29 cellular contexts compared by ENCODE assay signal in the genomic region with DNA sequence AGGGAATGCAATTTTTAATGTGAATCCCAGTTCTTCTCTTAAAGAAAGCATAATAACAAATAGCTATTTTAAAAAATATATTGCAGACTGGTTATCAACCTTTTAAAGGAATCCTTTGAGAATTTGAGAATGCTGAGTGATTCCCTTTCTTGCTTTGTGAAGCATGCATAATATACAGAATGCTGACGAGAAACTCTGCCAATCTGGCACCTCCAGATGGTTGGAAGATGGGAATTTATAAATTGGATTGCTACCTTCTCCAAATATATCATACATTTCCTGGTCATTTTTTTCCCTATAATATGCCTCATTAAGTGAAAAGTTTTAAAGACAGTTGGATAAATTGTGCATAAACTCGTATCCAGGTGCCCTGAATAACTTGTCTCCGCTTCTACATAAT.
"Had no signal": no experiment of that assay in that cellular context is flagged by ENCODE, and none has a peak within 500 bp of the region (broad histone marks: within the 10 kb centered on the region; RNA-seq: fewer than 3 reads in every experiment).

No MANE protein-coding gene starts in this region.

- H3K36me3 Mint-ChIP-seq: activated naive CD8-positive, alpha-beta T cell treated with anti-CD3 and anti-CD28 coated beads for 36 hours had no signal

- H3K4me1 Mint-ChIP-seq: activated CD4-positive, alpha-beta T cell treated with anti-CD3 and anti-CD28 coated beads, Interleukin-2, amount 10 ng/mL, durations not matched to agents 24 days and 14 days; activated naive CD8-positive, alpha-beta T cell treated with anti-CD3 and anti-CD28 coated beads for 36 hours; activated T-helper 17 cell treated with anti-CD3 and anti-CD28 coated beads, Interleukin-2, amount 50 U/mL, for 72 hours had no signal

- H3K27ac Mint-ChIP-seq: activated CD4-positive, alpha-beta T cell treated with anti-CD3 and anti-CD28 coated beads, Interleukin-2, amount 10 ng/mL, durations not matched to agents 24 days and 14 days; activated CD8-positive, alpha-beta T cell treated with anti-CD3 and anti-CD28 coated beads for 36 hours; activated naive CD8-positive, alpha-beta T cell treated with anti-CD3 and anti-CD28 coated beads for 36 hours; activated T-cell treated with anti-CD3 and anti-CD28 coated beads, Interleukin-2, amount 50 U/mL, for 72 hours; activated T-helper 17 cell treated with anti-CD3 and anti-CD28 coated beads, Interleukin-2, amount 50 U/mL, for 72 hours had no signal

- H3K4me1 ChIP-seq: SJCRH30 had no signal

- H3K4me3 ChIP-seq: coronary artery, SJCRH30, SK-N-MC had no signal

- H3K27me3 ChIP-seq: brain microvascular endothelial cell, SJCRH30 had no signal

- H3K27ac ChIP-seq: brain microvascular endothelial cell, coronary artery, KMS-11, SJCRH30, SK-N-MC had no signal

- H3K36me3 ChIP-seq: brain microvascular endothelial cell, SJCRH30 had no signal

- DNase-seq: activated CD4-positive, alpha-beta T cell treated with anti-CD3 and anti-CD28 coated beads, Interleukin-2, amount 10 ng/mL, durations not matched to agents 24 days and 14 days; activated CD4-positive, alpha-beta T cell treated with anti-CD3 and anti-CD28 coated beads, Interleukin-2, amount 50 U/mL, for 4 hours; activated CD8-positive, alpha-beta T cell treated with anti-CD3 and anti-CD28 coated beads for 36 hours; activated effector memory CD4-positive, alpha-beta T cell treated with anti-CD3 and anti-CD28 coated beads, Interleukin-2, amount 50 U/mL, for 16 hours; activated naive CD4-positive, alpha-beta T cell; activated naive CD4-positive, alpha-beta T cell treated with anti-CD3 and anti-CD28 coated beads, Interleukin-2, amount 50 U/mL, for 16 hours; activated naive CD8-positive, alpha-beta T cell treated with anti-CD3 and anti-CD28 coated beads for 36 hours; activated T-cell treated with anti-CD3 and anti-CD28 coated beads, Interleukin-2, amount 50 U/mL, for 1 hour; activated T-cell treated with anti-CD3 and anti-CD28 coated beads, Interleukin-2, amount 50 U/mL, for 72 hours; amniotic stem cell; aorta; brain microvascular endothelial cell; central memory CD4-positive, alpha-beta T cell; MM.1S; MV-4-11; NCI-H1092; NCI-H1436 treated with DMSO at 0.1 percent for 48 hours; NCI-H187 treated with DMSO at 0.1 percent for 48 hours; NCI-H2081; NCI-H69; OCI-M1; SHP77; SJCRH30; T1000 had no signal

- ATAC-seq: activated CD8-positive, alpha-beta T cell treated with anti-CD3 and anti-CD28 coated beads for 36 hours; activated T-cell treated with anti-CD3 and anti-CD28 coated beads, Interleukin-2, amount 50 U/mL, for 72 hours; activated T-helper 17 cell treated with anti-CD3 and anti-CD28 coated beads, Interleukin-2, amount 50 U/mL, for 72 hours; Panc1 had no signal

- H3K9me3 Mint-ChIP-seq: activated CD4-positive, alpha-beta T cell treated with anti-CD3 and anti-CD28 coated beads, Interleukin-2, amount 10 ng/mL, durations not matched to agents 24 days and 14 days; activated CD8-positive, alpha-beta T cell treated with anti-CD3 and anti-CD28 coated beads for 36 hours had no signal

- H3K27me3 Mint-ChIP-seq: activated T-helper 17 cell treated with anti-CD3 and anti-CD28 coated beads, Interleukin-2, amount 50 U/mL, for 72 hours had no signal

- H3K9me3 ChIP-seq: SJCRH30 had no signal

- H3K4me3 Mint-ChIP-seq: activated CD4-positive, alpha-beta T cell treated with anti-CD3 and anti-CD28 coated beads, Interleukin-2, amount 10 ng/mL, durations not matched to agents 24 days and 14 days; activated CD8-positive, alpha-beta T cell treated with anti-CD3 and anti-CD28 coated beads for 36 hours; activated naive CD8-positive, alpha-beta T cell treated with anti-CD3 and anti-CD28 coated beads for 36 hours; activated T-cell treated with anti-CD3 and anti-CD28 coated beads, Interleukin-2, amount 50 U/mL, for 72 hours; activated T-helper 17 cell treated with anti-CD3 and anti-CD28 coated beads, Interleukin-2, amount 50 U/mL, for 72 hours had no signal
